Comparison of ENCODE assay signal across 27 cellular contexts in the genomic region with DNA sequence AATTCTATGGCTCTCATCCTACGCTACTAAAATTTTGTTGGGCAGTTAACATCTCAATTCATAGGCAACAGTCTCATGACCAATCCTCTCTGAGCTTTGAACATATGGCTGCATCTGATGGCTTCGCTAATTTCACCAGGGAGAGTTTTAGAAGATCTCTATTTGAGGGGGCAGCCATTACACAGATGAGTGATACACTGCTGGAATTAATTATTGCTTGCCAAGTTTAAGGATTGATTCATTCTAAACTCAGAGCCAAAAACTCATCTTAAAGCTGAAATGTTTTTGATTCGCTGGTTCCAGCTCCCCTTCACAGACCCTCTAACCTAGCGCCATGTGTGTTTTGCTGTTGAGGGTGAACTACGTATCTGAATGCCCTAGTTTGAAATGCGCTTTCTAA.
"Had no signal": no experiment of that assay in that cellular context is flagged by ENCODE, and none has a peak within 500 bp of the region (broad histone marks: within the 10 kb centered on the region; RNA-seq: fewer than 3 reads in every experiment).

No MANE protein-coding gene starts in this region.

- H3K4me1 ChIP-seq: esophagus squamous epithelium, foreskin keratinocyte, gastroesophageal sphincter, heart right ventricle, left lung, psoas muscle, testis, tibial artery had no signal

- ATAC-seq: effector memory CD8-positive, alpha-beta T cell; foreskin keratinocyte; gastroesophageal sphincter; heart right ventricle; left cardiac atrium; left lung; naive thymus-derived CD4-positive, alpha-beta T cell; psoas muscle; right cardiac atrium; stimulated activated memory B cell treated with anti-CD40 and anti-IgM and Interleukin-4, amounts not matched to agents 10 μg/mL and 1 μg/mL and 100 μg/mL, for 72 hours; stimulated activated naive CD8-positive, alpha-beta T cell treated with anti-CD3 and anti-CD28 coated beads, Interleukin-15, Interleukin-2, amounts not matched to agents 100 U/mL and 50 U/mL, for 24 hours had no signal

- DNase-seq: cortex of kidney; effector memory CD8-positive, alpha-beta T cell; erythroblast; esophagus squamous epithelium; foreskin keratinocyte; heart right ventricle; hippocampal formation; left cardiac atrium; left lung; mesenchymal stem cell; midbrain; naive thymus-derived CD4-positive, alpha-beta T cell; nucleus accumbens; ovary; posterior cingulate gyrus; psoas muscle; right cardiac atrium; sigmoid colon; stimulated activated CD4-positive, alpha-beta T cell treated with anti-CD3 and anti-CD28 coated beads, Interleukin-4, amount 100 ng/mL, for 4 hours; stimulated activated naive CD8-positive, alpha-beta T cell treated with anti-CD3 and anti-CD28 coated beads, Interleukin-15, Interleukin-2, amounts not matched to agents 100 U/mL and 50 U/mL, for 24 hours; substantia nigra; testis; tibial artery had no signal

- H3K36me3 ChIP-seq: esophagus squamous epithelium, gastroesophageal sphincter, heart right ventricle, left lung, ovary, sigmoid colon, tibial artery had no signal

- H3K36me3 Mint-ChIP-seq: naive thymus-derived CD4-positive, alpha-beta T cell; stimulated activated memory B cell treated with anti-CD40 and anti-IgM and Interleukin-4, amounts not matched to agents 10 μg/mL and 1 μg/mL and 100 μg/mL, for 72 hours; type B pancreatic cell had no signal

- H3K27ac Mint-ChIP-seq: effector memory CD8-positive, alpha-beta T cell; naive thymus-derived CD4-positive, alpha-beta T cell; nephron; stimulated activated memory B cell treated with anti-CD40 and anti-IgM and Interleukin-4, amounts not matched to agents 10 μg/mL and 1 μg/mL and 100 μg/mL, for 72 hours; type B pancreatic cell had no signal

- H3K27ac ChIP-seq: esophagus squamous epithelium, foreskin keratinocyte, gastroesophageal sphincter, heart right ventricle, left lung, ovary, psoas muscle, sigmoid colon, testis, tibial artery had no signal

- H3K9me3 ChIP-seq: esophagus squamous epithelium, gastroesophageal sphincter, heart right ventricle, left lung, ovary, psoas muscle, sigmoid colon, testis, tibial artery had no signal

- H3K4me3 ChIP-seq: esophagus squamous epithelium, gastroesophageal sphincter, heart right ventricle, left lung, ovary, psoas muscle, sigmoid colon, testis, tibial artery had no signal

- H3K27me3 ChIP-seq: esophagus squamous epithelium, foreskin keratinocyte, gastroesophageal sphincter, left lung, ovary, sigmoid colon, testis had no signal

- H3K9me3 Mint-ChIP-seq: nephron, type B pancreatic cell had no signal
